Comparison of ENCODE assay signal across 8 cellular contexts in the genomic region with DNA sequence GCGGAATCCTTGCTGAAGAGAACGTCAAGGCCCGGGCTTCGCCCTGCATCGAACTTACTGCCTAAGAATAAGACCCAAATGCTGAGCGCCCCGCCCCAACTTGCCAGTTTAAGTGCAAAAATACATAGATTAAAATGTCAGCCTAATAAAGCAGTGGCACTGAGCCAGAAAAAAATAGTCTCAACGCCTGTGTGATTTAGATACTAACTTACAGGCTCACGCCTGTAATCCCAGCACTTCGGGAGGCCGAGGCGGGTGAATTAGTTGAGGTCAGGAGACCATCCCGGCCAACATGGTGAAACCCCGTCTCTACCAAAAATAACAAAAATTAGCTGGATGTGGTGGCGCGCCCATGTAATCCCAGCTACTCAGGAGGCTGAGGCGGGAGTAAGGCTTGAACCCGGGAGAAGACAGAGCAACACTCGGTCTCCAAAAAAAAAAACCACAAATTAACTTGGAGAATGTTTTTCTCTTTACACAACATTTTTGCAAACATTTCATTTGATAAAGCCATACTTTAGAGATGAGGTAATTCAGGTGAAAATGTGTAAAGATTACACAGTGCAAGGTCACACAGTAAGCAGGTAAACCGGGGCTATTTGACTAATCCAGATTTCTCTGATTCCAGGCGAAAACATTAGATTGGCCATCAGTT. TPM values are rescaled to one million over a fixed set of nuclear protein-coding genes. Genes with fewer than 3 reads are reported as not detected.
DNase-seq lines count a peak whose midpoint lies in the region; ATAC-seq, FAIRE-seq and TF ChIP-seq lines count a peak whose summit lies in the region.

No MANE protein-coding gene starts in this region.

- peak overlapping the region; percentile 84 to 100 for H3K9ac ChIP-seq in kidney (ENCODE audit: low read length in 2 of 2)
- peak overlapping the region; percentile 64 to 90 (median 86) for H3K9ac ChIP-seq in subcutaneous abdominal adipose tissue (ENCODE audit: low read length in 5 of 5)

- peak overlapping the region; percentile 96 for H3K4me3 ChIP-seq in Jurkat, Clone E6-1 (ENCODE audit: low read length)
- H3K4me3 ChIP-seq in astrocyte of the cerebellum (ENCODE audit: low read depth, low read length), result peak overlapping the region; percentile 66
- peak overlapping the region; percentile 87 to 98 for H3K4me3 ChIP-seq in kidney (ENCODE audit: low read length in 2 of 2)
- peak overlapping the region; percentile 79 to 95 (median 90) for H3K4me3 ChIP-seq in subcutaneous abdominal adipose tissue (ENCODE audit: low read depth in 1 of 5, low read length in 5 of 5)

- FAIRE-seq in kidney (lab: Jason Lieb, UNC), result no peak

- H3K36me3 ChIP-seq in kidney (ENCODE audit: control insufficient read depth in 1 of 2, insufficient read depth in 2 of 2, low read length in 2 of 2), result no peaks in the 10 kb centered on the region
- no peaks in the 10 kb centered on the region for H3K36me3 ChIP-seq in subcutaneous abdominal adipose tissue (ENCODE audit: control insufficient read depth in 5 of 5, insufficient read depth in 5 of 5, low read length in 5 of 5)

- in situ Hi-C loops in astrocyte of the cerebellum (cut with HindIII; ENCODE audit: low sequenced_read_pairs), result no loop called here

- no peak for DNase-seq in Jurkat, Clone E6-1 (ENCODE audit: low read depth, low spot score)
- DNase-seq in astrocyte of the cerebellum (ENCODE audit: low read depth) (no peak), kidney (no peak), AG08395 (ENCODE audit: low spot score) (no peak), GM19240 (ENCODE audit: insufficient read length, low spot score) (no peak)
- DNase-seq in activated CD4-positive, alpha-beta T cell treated with anti-CD3 and anti-CD28 coated beads for 4 hours, result no peak

- no peak for ATAC-seq in GM21529 (IDR thresholded peaks at IDR 0.05; ENCODE audit: unreplicated experiment)

- TF ChIP-seq CTCF in astrocyte of the cerebellum (IDR thresholded peaks at IDR 0.05; ENCODE audit: low read depth, low read length, missing control alignments) (no peak), kidney (IDR thresholded peaks at IDR 0.05; ENCODE audit: borderline replicate concordance, extremely low read depth, insufficient read depth) (no peak)

- no peaks in the 10 kb centered on the region for H3K27me3 ChIP-seq in subcutaneous abdominal adipose tissue (ENCODE audit: control insufficient read depth in 5 of 5, insufficient read depth in 4 of 5, low read length in 5 of 5)

- intact Hi-C loops in kidney (cut with DNase I), result no loop called here

- H3K9me3 ChIP-seq in kidney (ENCODE audit: control insufficient read depth in 1 of 2, low read length in 2 of 2), result no peaks in the 10 kb centered on the region
- H3K9me3 ChIP-seq in subcutaneous abdominal adipose tissue (ENCODE audit: control insufficient read depth in 5 of 5, low read length in 5 of 5), result no peaks in the 10 kb centered on the region

- H3K27ac ChIP-seq in kidney (ENCODE audit: low read depth in 2 of 2, low read length in 2 of 2) (peak overlapping the region; percentile 97 to 98), subcutaneous abdominal adipose tissue (ENCODE audit: low read depth, low read length) (peak overlapping the region; percentile 97)

- H3K4me1 ChIP-seq in kidney (ENCODE audit: control insufficient read depth in 1 of 2, insufficient read depth in 1 of 2, low read depth in 1 of 2, low read length in 2 of 2) (peaks cover 9 to 26% of the 10 kb centered on the region in 2 donors), subcutaneous abdominal adipose tissue (ENCODE audit: control insufficient read depth in 5 of 5, insufficient read depth in 5 of 5, low read length in 5 of 5) (peaks cover 5 to 39% (median 32%) of the 10 kb centered on the region in 5 donors)

RNA-seq across cellular contexts. Expression of a gene that starts 1.2 kb away (rescaled TPM):
- polyA plus RNA-seq in Jurkat, Clone E6-1 (2012; ENCODE audit: insufficient read depth, insufficient read length), result 65.1 TPM
- 57.0 TPM for total RNA-seq in kidney
- 20.4 TPM for polyA plus RNA-seq in kidney (ENCODE audit: insufficient read depth, low read depth, low replicate concordance)
